In genomic region chr3:98695816-98696215, GRCh38 we compare ENCODE assay signal across 1 cellular context.
TF ChIP-seq lines count a peak whose summit lies in the region.

No MANE protein-coding gene starts in this region.

TF ChIP-seq in endothelial cell of umbilical vein, 7 proteins besides CTCF, POLR2A, EP300 and RAD21:
- TF ChIP-seq MAX (IDR thresholded peaks at IDR 0.05; ENCODE audit: insufficient read depth, insufficient read length) (no peak), JUN (IDR thresholded peaks at IDR 0.05; ENCODE audit: borderline replicate concordance, insufficient read depth, insufficient read length, low read depth) (peak; percentile 84), FOS (IDR thresholded peaks at IDR 0.05; ENCODE audit: borderline replicate concordance, insufficient read depth, low read length) (peak; percentile 86), MYC (IDR thresholded peaks at IDR 0.05; ENCODE audit: low read depth, low read length) (no peak)
TF ChIP-seq in endothelial cell of umbilical vein: peak in this region for 2.
